Comparison of ENCODE assay signal across 23 cellular contexts in the genomic region with DNA sequence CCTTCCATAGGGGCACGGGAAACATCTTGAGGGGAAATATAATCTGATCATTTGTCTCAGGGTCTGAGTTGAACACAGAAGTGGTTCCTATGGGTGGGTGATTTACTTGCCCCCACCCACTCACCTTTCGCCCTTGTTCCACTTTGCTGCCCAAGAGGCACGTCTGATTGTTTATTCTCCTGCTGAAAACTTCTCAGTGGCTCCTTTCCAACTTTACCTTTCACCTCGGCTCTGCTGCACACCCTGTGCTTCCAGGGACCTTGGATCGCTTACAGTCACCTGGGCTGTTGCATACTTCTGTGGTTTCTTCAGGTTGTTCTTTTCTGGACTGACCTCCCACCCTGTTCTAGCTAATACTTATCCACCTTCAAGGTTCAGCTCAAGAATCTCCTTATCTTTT.
"Had no signal": no experiment of that assay in that cellular context is flagged by ENCODE, and none has a peak within 500 bp of the region (broad histone marks: within the 10 kb centered on the region; RNA-seq: fewer than 3 reads in every experiment).

No MANE protein-coding gene starts in this region.

- H3K27me3 ChIP-seq: adrenal gland, esophagus muscularis mucosa, neutrophil, right atrium auricular region, suprapubic skin, upper lobe of left lung had no signal

- H3K27ac ChIP-seq: adrenal gland, esophagus muscularis mucosa, neutrophil, right atrium auricular region, suprapubic skin had no signal

- H3K27ac Mint-ChIP-seq: activated CD4-positive, alpha-beta T cell treated with anti-CD3 and anti-CD28 coated beads, Interleukin-2, amount 10 ng/mL, durations not matched to agents 7 days and 5 days; activated naive CD4-positive, alpha-beta T cell treated with anti-CD3 and anti-CD28 coated beads, Interleukin-2, amount 50 U/mL, for 72 hours; activated T-cell treated with anti-CD3 and anti-CD28 coated beads, Interleukin-2, amount 50 U/mL, for 72 hours; dendritic cell treated with granulocyte-macrophage colony-stimulating factor and Interleukin-4, amounts not matched to agents 40 ng/mL and 50 ng/mL, for 4 days; memory B cell; naive thymus-derived CD8-positive, alpha-beta T cell had no signal

- H3K36me3 ChIP-seq: adrenal gland, esophagus muscularis mucosa, neutrophil, right atrium auricular region, suprapubic skin, upper lobe of left lung had no signal

- H3K4me3 ChIP-seq: adrenal gland, esophagus muscularis mucosa, mucosa of descending colon, right atrium auricular region, suprapubic skin, upper lobe of left lung had no signal

- H3K27me3 Mint-ChIP-seq: activated CD4-positive, alpha-beta T cell treated with anti-CD3 and anti-CD28 coated beads, Interleukin-2, amount 10 ng/mL, durations not matched to agents 7 days and 5 days had no signal

- H3K9me3 ChIP-seq: adrenal gland, esophagus muscularis mucosa, mucosa of descending colon, neutrophil, right atrium auricular region, suprapubic skin, upper lobe of left lung had no signal

- ATAC-seq: activated CD4-positive, CD25-positive, alpha-beta regulatory T cell treated with anti-CD3 and anti-CD28 coated beads, Interleukin-2, amount 50 U/mL, for 24 hours; activated naive CD4-positive, alpha-beta T cell treated with anti-CD3 and anti-CD28 coated beads, Interleukin-2, amount 50 U/mL, for 72 hours; activated T-cell treated with anti-CD3 and anti-CD28 coated beads, Interleukin-2, amount 50 U/mL, for 72 hours; left ventricle myocardium superior; mucosa of descending colon; naive thymus-derived CD8-positive, alpha-beta T cell; stimulated activated naive CD8-positive, alpha-beta T cell treated with anti-CD3 and anti-CD28 coated beads, Interleukin-15, Interleukin-2, amounts not matched to agents 100 U/mL and 50 U/mL, for 24 hours had no signal

- DNase-seq: activated CD4-positive, alpha-beta T cell treated with anti-CD3 and anti-CD28 coated beads, Interleukin-2, amount 10 ng/mL, durations not matched to agents 7 days and 5 days; activated CD8-positive, alpha-beta memory T cell treated with anti-CD3 and anti-CD28 coated beads, Interleukin-2, amount 50 U/mL, for 48 hours; activated effector memory CD4-positive, alpha-beta T cell treated with anti-CD3 and anti-CD28 coated beads, Interleukin-2, amount 50 U/mL, for 16 hours; activated T-cell treated with anti-CD3 and anti-CD28 coated beads, Interleukin-2, amount 50 U/mL, for 72 hours; adrenal gland; effector CD8-positive, alpha-beta T cell; hippocampal formation; islet precursor cell; left ventricle myocardium superior; mucosa of descending colon; naive thymus-derived CD8-positive, alpha-beta T cell; posterior cingulate gyrus; stimulated activated naive CD8-positive, alpha-beta T cell treated with anti-CD3 and anti-CD28 coated beads, Interleukin-15, Interleukin-2, amounts not matched to agents 100 U/mL and 50 U/mL, for 24 hours; T1000 had no signal

- H3K4me1 Mint-ChIP-seq: activated CD4-positive, alpha-beta T cell treated with anti-CD3 and anti-CD28 coated beads, Interleukin-2, amount 10 ng/mL, durations not matched to agents 7 days and 5 days; memory B cell; naive thymus-derived CD8-positive, alpha-beta T cell had no signal

- H3K4me3 Mint-ChIP-seq: activated CD4-positive, alpha-beta T cell treated with anti-CD3 and anti-CD28 coated beads, Interleukin-2, amount 10 ng/mL, durations not matched to agents 7 days and 5 days; activated T-cell treated with anti-CD3 and anti-CD28 coated beads, Interleukin-2, amount 50 U/mL, for 72 hours; dendritic cell treated with granulocyte-macrophage colony-stimulating factor and Interleukin-4, amounts not matched to agents 40 ng/mL and 50 ng/mL, for 4 days; memory B cell; naive thymus-derived CD8-positive, alpha-beta T cell had no signal

- H3K36me3 Mint-ChIP-seq: memory B cell had no signal
